ENCODE assay signal across 21 cellular contexts in the genomic region with DNA sequence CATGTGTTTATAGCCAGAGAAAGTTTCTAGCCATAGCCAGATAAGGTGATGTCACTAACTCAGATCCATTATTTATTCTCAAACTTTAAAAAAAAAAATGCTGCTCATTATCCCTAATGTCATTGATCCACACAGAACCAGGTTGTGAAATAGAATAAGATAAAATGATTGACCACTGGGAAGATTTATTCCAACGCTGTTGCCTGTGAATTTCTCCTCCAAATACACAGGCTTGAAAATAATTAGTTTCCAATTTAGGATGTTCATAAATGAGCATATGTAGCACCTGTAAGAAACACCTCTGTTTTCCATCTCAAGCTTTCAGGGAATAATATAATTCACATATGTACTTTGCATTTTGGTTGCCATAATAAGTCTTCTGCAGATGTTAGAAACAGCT.
A peak's percentile ranks its signal among the peaks of the same experiment; 100 is the strongest.
DNase-seq lines count a peak whose midpoint lies in the region; ATAC-seq and TF ChIP-seq lines count a peak whose summit lies in the region.
"Had no signal": no experiment of that assay in that cellular context is flagged by ENCODE, and none has a peak within 500 bp of the region (broad histone marks: within the 10 kb centered on the region; RNA-seq: fewer than 3 reads in every experiment).

No MANE protein-coding gene starts in this region.

- H3K9ac ChIP-seq in HUES64 (ENCODE audit: low read depth, low read length) (no peak overlapping the region), Karpas-422 (ENCODE audit: low read length) (no peak overlapping the region)
- H3K9ac ChIP-seq: BLaER1 treated with 17β-estradiol and CSF1 and Interleukin-3, amounts not matched to agents 10 nM and 100 nM had no signal

- H3K4me3 ChIP-seq in GM23338 = no peak overlapping the region; the same call in 1 of the 2 replicates
- no peak overlapping the region for H3K4me3 ChIP-seq in HUES64 (ENCODE audit: low read length)
- no peak overlapping the region for H3K4me3 ChIP-seq in Karpas-422 (ENCODE audit: low read length)
- H3K4me3 ChIP-seq in Caco-2 (ENCODE audit: low read depth, low read length) = no peak overlapping the region
- H3K4me3 ChIP-seq: A549; BLaER1 treated with 17β-estradiol and CSF1 and Interleukin-3, amounts not matched to agents 10 nM and 100 nM; GM12878 had no signal

- H3K27ac ChIP-seq in GM23338 (ENCODE audit: low read depth) (peak overlapping the region; percentile 60), HUES64 (ENCODE audit: low read depth, low read length) (peak overlapping the region; percentile 45; the same call in 1 of the 2 replicates), Karpas-422 (ENCODE audit: low read length) (no peak overlapping the region)
- H3K27ac ChIP-seq: 22Rv1; A549; BLaER1 treated with 17β-estradiol and CSF1 and Interleukin-3, amounts not matched to agents 10 nM and 100 nM; C4-2B had no signal

- H4K20me1 ChIP-seq in GM23338 (replicated peaks; ENCODE audit: insufficient read depth) (peaks cover 7% of the 10 kb centered on the region), Karpas-422 (ENCODE audit: insufficient read depth, low read depth, low read length) (no peaks in the 10 kb centered on the region)
- H4K20me1 ChIP-seq: BLaER1 treated with 17β-estradiol and CSF1 and Interleukin-3, amounts not matched to agents 10 nM and 100 nM had no signal

- H3K4me3 Mint-ChIP-seq in GM23338 (0 out of 3 replicates have a peak overlapping the region, but pooled peaks have one; percentile 1), WTC11 (peak overlapping the region; percentile 16; the same call in 1 of the 2 replicates), Caco-2 (ENCODE audit: unreplicated experiment) (no peak overlapping the region)
- H3K4me3 Mint-ChIP-seq: B cell; CD4-positive, alpha-beta T cell; CD8-positive, alpha-beta T cell had no signal

- peaks cover 33% of the 10 kb centered on the region for H3F3A ChIP-seq in GM23338 (replicated peaks; ENCODE audit: low read depth)

- DNase-seq in GM23338 (ENCODE audit: low spot score) (no peak), WTC11 (ENCODE audit: low spot score) (no peak), Karpas-422 (no peak), Caco-2 (no peak)
- DNase-seq: AML-193; CD4-positive, alpha-beta T cell; CD8-positive, alpha-beta T cell; DMS 273 treated with DMSO at 0.1 percent for 48 hours; DMS153; DMS79; DND-41; EL; GDM1 had no signal

- H2AFZ ChIP-seq in GM23338 (no peak overlapping the region), Karpas-422 (ENCODE audit: low read length) (no peak overlapping the region)

- peaks cover 27% of the 10 kb centered on the region for H3K4me1 ChIP-seq in GM23338 (ENCODE audit: insufficient read depth)
- H3K4me1 ChIP-seq in HUES64 (ENCODE audit: insufficient read depth, low read length) = peaks cover 35% of the 10 kb centered on the region
- no peaks in the 10 kb centered on the region for H3K4me1 ChIP-seq in Karpas-422 (ENCODE audit: low read length)
- no peaks in the 10 kb centered on the region for H3K4me1 ChIP-seq in Caco-2
- H3K4me1 ChIP-seq: A549 had no signal

- H3K9me3 Mint-ChIP-seq in GM23338 (peaks cover 26% of the 10 kb centered on the region), WTC11 (peaks cover 9% of the 10 kb centered on the region), Caco-2 (ENCODE audit: unreplicated experiment) (peaks cover 9% of the 10 kb centered on the region)
- H3K9me3 Mint-ChIP-seq: CD4-positive, alpha-beta T cell; CD8-positive, alpha-beta T cell had no signal

- peaks cover 26% of the 10 kb centered on the region for H3K36me3 ChIP-seq in GM23338 (ENCODE audit: insufficient read depth)
- H3K36me3 ChIP-seq in HUES64 (ENCODE audit: insufficient read depth, low read length) = peaks cover 62% of the 10 kb centered on the region
- no peaks in the 10 kb centered on the region for H3K36me3 ChIP-seq in Karpas-422 (ENCODE audit: insufficient read depth, low read length)
- H3K36me3 ChIP-seq in Caco-2 (ENCODE audit: control insufficient read depth, insufficient read depth, low read length) = no peaks in the 10 kb centered on the region
- H3K36me3 ChIP-seq: BLaER1 treated with 17β-estradiol and CSF1 and Interleukin-3, amounts not matched to agents 10 nM and 100 nM had no signal

- BruUV-seq in Caco-2 (replicated peaks; lab: Mats Ljungman, UMichigan) = no TSS peak

- H3K27me3 Mint-ChIP-seq in GM23338 (ENCODE audit: insufficient read depth, low read depth, poor library complexity) (peaks cover 70% of the 10 kb centered on the region), WTC11 (ENCODE audit: low read depth) (no peaks in the 10 kb centered on the region; the same call in 1 of the 2 replicates), Caco-2 (ENCODE audit: insufficient read depth, unreplicated experiment) (no peaks in the 10 kb centered on the region)
- H3K27me3 Mint-ChIP-seq: B cell; CD4-positive, alpha-beta T cell had no signal

- H3K4me1 Mint-ChIP-seq in GM23338 (peaks cover 44% of the 10 kb centered on the region), WTC11 (peaks cover 62% of the 10 kb centered on the region), Caco-2 (ENCODE audit: low read depth, unreplicated experiment) (peaks cover 6% of the 10 kb centered on the region)
- H3K4me1 Mint-ChIP-seq: B cell had no signal

- no peaks in the 10 kb centered on the region for H3K9me3 ChIP-seq in HUES64 (ENCODE audit: insufficient read depth, low read depth, low read length)
- H3K9me3 ChIP-seq in Karpas-422 (ENCODE audit: low read length) = no peaks in the 10 kb centered on the region; the same call in 1 of the 2 replicates
- H3K9me3 ChIP-seq in Caco-2 = no peaks in the 10 kb centered on the region
- H3K9me3 ChIP-seq: A549; BLaER1 treated with 17β-estradiol and CSF1 and Interleukin-3, amounts not matched to agents 10 nM and 100 nM had no signal

- WGBS in HUES64 = no CpG with 5 or more reads among the region's 1 CpG

- peak overlapping the region; percentile 46; the same call in 1 of the 2 replicates for H3K27ac Mint-ChIP-seq in GM23338
- H3K27ac Mint-ChIP-seq in WTC11 = peak overlapping the region; percentile 7; the same call in 1 of the 2 replicates
- H3K27ac Mint-ChIP-seq in Caco-2 (ENCODE audit: unreplicated experiment) = no peak overlapping the region
- H3K27ac Mint-ChIP-seq: B cell; CD4-positive, alpha-beta T cell; CD8-positive, alpha-beta T cell had no signal

- H3K79me2 ChIP-seq in GM23338 (replicated peaks; ENCODE audit: insufficient read depth) (peaks cover 15% of the 10 kb centered on the region), Karpas-422 (ENCODE audit: low read length) (no peaks in the 10 kb centered on the region)

- no peaks in the 10 kb centered on the region for H3K27me3 ChIP-seq in GM23338 (ENCODE audit: insufficient read depth)
- H3K27me3 ChIP-seq in HUES64 (ENCODE audit: insufficient read depth, low read length) = no peaks in the 10 kb centered on the region
- H3K27me3 ChIP-seq in Karpas-422 (ENCODE audit: low read length) = no peaks in the 10 kb centered on the region
- no peaks in the 10 kb centered on the region for H3K27me3 ChIP-seq in Caco-2 (replicated peaks; ENCODE audit: control insufficient read depth, insufficient read depth, low read length)
- H3K27me3 ChIP-seq: BLaER1 treated with 17β-estradiol and CSF1 and Interleukin-3, amounts not matched to agents 10 nM and 100 nM had no signal

- TF ChIP-seq CTCF in GM23338 (conservative IDR thresholded peaks at IDR 0.05; ENCODE audit: low read depth in 2 of 2) (no peak), WTC11 (IDR thresholded peaks at IDR 0.05) (no peak), Caco-2 (IDR thresholded peaks at IDR 0.05; ENCODE audit: insufficient read depth in 1 of 2, low read depth in 1 of 2, low read length in 1 of 2, severe bottlenecking in 1 of 2, unreplicated experiment in 1 of 2) (no peak)

- H3K9me2 ChIP-seq in GM23338 (ENCODE audit: insufficient read depth) = no peaks in the 10 kb centered on the region
- H3K9me2 ChIP-seq in Karpas-422 (replicated peaks; ENCODE audit: insufficient read depth, low read length) = no peaks in the 10 kb centered on the region

- H3K36me3 Mint-ChIP-seq in GM23338 (ENCODE audit: low read depth) = peaks cover 86% of the 10 kb centered on the region
- peaks cover 75% of the 10 kb centered on the region for H3K36me3 Mint-ChIP-seq in WTC11
- no peaks in the 10 kb centered on the region for H3K36me3 Mint-ChIP-seq in Caco-2 (ENCODE audit: insufficient read depth, unreplicated experiment)
- H3K36me3 Mint-ChIP-seq: CD8-positive, alpha-beta T cell had no signal

- POLR2A ChIA-PET in WTC11 (lab: Charles Lee) = no interaction called here
- POLR2A ChIA-PET in Caco-2 (lab: Charles Lee) = no interaction called here

- H3K4me2 ChIP-seq in GM23338 (peak overlapping the region; percentile 14), Karpas-422 (ENCODE audit: low read depth, low read length, poor library complexity, severe bottlenecking) (no peak overlapping the region)
- H3K4me2 ChIP-seq: A549 had no signal

- CTCF ChIA-PET in WTC11 (lab: Charles Lee) = no interaction called here
- CTCF ChIA-PET in Caco-2 (lab: Charles Lee) = no interaction called here

- ATAC-seq in GM23338 (no peak), WTC11 (no peak), HG03025 (IDR thresholded peaks at IDR 0.05; ENCODE audit: low FRiP score, unreplicated experiment) (no peak)
- ATAC-seq: A549; CD8-positive, alpha-beta T cell; GM12878 had no signal

- intact Hi-C loops in Caco-2 (cut with micrococcal nuclease; ENCODE audit: unreplicated experiment) = no loop called here

TF ChIP-seq in WTC11, 78 proteins besides CTCF, POLR2A, EP300 and RAD21 (continues in another document):
- TF ChIP-seq, protein P1, sequence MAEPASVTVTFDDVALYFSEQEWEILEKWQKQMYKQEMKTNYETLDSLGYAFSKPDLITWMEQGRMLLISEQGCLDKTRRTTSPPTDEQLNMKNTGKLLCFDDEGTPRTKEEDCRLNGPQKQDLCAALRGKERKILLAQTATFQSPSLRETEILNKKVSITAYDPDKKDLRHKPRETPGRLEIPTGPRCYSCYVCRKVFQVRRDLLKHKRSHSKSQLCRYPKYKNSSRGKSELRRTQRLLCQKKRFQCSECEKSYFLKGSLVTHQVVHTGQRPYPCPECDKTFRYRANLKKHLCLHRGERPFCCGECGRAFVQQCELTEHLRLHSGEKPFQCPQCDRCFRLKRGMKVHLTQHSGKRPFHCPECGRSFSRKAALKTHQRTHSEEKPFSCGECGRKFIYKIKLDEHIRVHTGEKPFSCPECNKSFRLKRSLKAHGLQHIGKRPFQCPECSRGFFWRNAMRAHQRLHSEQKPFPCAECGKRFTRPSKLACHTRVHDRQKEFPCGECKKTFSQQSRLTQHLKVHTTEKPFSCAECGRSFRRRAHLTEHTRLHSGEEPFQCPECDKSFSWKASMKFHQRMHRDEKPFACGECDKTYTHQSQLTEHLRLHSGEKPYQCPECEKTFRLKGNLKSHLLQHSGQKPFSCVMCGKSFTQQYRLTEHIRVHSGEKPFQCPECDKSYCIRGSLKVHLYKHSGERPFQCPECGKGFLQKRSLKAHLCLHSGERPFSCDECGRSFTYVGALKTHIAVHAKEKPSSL (CRISPR knock-in tag; conservative IDR thresholded peaks at IDR 0.05) = peak; percentile 60; the same call in 1 of the 2 replicates
- TF ChIP-seq NFATC4 (CRISPR knock-in tag; IDR thresholded peaks at IDR 0.05) (peak; percentile 73; the same call in 1 of the 2 replicates), CREM (CRISPR knock-in tag; IDR thresholded peaks at IDR 0.05) (no peak), ZNF416 (CRISPR knock-in tag; IDR thresholded peaks at IDR 0.05) (peak; percentile 43; the same call in 1 of the 2 replicates), ZNF671 (CRISPR knock-in tag; IDR thresholded peaks at IDR 0.05) (peak; percentile 58; the same call in 1 of the 2 replicates)
